1 cellular context compared by ENCODE assay signal in the genomic region with DNA sequence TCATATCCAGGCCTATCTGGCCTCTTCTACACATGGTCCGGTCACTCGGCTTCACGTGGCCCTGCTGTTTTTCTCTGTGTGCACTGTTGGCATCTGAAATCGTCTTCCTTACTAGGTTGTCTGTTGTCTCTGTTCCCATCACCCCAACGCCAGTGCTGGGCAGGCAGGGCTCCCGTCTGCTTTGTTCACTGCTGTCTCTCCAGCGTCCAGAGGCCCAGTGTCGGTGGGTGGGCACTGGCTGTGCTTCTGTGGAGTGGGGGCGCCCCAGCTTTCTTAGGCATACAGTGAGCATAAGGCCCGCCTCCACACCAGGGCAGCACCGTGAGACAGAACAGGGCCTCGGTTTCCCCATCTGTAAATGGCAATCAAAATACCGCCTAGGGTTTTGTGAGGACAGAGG.
TF ChIP-seq lines count a peak whose summit lies in the region.

No MANE protein-coding gene starts in this region.

TF ChIP-seq in GM23338, 12 proteins besides CTCF, POLR2A, EP300 and RAD21 (continued from another document):
- TF ChIP-seq CREB1 (CRISPR knock-in tag; IDR thresholded peaks at IDR 0.05; ENCODE audit: low read depth) (no peak), EZH2 (IDR thresholded peaks at IDR 0.05; ENCODE audit: low read depth, unreplicated experiment) (no peak), JUNB (IDR thresholded peaks at IDR 0.05; ENCODE audit: unreplicated experiment) (no peak), ZNF331 (CRISPR knock-in tag; IDR thresholded peaks at IDR 0.05; ENCODE audit: low read depth) (no peak), ZNF114 (CRISPR knock-in tag; IDR thresholded peaks at IDR 0.05) (no peak)
- TF ChIP-seq, protein P1, sequence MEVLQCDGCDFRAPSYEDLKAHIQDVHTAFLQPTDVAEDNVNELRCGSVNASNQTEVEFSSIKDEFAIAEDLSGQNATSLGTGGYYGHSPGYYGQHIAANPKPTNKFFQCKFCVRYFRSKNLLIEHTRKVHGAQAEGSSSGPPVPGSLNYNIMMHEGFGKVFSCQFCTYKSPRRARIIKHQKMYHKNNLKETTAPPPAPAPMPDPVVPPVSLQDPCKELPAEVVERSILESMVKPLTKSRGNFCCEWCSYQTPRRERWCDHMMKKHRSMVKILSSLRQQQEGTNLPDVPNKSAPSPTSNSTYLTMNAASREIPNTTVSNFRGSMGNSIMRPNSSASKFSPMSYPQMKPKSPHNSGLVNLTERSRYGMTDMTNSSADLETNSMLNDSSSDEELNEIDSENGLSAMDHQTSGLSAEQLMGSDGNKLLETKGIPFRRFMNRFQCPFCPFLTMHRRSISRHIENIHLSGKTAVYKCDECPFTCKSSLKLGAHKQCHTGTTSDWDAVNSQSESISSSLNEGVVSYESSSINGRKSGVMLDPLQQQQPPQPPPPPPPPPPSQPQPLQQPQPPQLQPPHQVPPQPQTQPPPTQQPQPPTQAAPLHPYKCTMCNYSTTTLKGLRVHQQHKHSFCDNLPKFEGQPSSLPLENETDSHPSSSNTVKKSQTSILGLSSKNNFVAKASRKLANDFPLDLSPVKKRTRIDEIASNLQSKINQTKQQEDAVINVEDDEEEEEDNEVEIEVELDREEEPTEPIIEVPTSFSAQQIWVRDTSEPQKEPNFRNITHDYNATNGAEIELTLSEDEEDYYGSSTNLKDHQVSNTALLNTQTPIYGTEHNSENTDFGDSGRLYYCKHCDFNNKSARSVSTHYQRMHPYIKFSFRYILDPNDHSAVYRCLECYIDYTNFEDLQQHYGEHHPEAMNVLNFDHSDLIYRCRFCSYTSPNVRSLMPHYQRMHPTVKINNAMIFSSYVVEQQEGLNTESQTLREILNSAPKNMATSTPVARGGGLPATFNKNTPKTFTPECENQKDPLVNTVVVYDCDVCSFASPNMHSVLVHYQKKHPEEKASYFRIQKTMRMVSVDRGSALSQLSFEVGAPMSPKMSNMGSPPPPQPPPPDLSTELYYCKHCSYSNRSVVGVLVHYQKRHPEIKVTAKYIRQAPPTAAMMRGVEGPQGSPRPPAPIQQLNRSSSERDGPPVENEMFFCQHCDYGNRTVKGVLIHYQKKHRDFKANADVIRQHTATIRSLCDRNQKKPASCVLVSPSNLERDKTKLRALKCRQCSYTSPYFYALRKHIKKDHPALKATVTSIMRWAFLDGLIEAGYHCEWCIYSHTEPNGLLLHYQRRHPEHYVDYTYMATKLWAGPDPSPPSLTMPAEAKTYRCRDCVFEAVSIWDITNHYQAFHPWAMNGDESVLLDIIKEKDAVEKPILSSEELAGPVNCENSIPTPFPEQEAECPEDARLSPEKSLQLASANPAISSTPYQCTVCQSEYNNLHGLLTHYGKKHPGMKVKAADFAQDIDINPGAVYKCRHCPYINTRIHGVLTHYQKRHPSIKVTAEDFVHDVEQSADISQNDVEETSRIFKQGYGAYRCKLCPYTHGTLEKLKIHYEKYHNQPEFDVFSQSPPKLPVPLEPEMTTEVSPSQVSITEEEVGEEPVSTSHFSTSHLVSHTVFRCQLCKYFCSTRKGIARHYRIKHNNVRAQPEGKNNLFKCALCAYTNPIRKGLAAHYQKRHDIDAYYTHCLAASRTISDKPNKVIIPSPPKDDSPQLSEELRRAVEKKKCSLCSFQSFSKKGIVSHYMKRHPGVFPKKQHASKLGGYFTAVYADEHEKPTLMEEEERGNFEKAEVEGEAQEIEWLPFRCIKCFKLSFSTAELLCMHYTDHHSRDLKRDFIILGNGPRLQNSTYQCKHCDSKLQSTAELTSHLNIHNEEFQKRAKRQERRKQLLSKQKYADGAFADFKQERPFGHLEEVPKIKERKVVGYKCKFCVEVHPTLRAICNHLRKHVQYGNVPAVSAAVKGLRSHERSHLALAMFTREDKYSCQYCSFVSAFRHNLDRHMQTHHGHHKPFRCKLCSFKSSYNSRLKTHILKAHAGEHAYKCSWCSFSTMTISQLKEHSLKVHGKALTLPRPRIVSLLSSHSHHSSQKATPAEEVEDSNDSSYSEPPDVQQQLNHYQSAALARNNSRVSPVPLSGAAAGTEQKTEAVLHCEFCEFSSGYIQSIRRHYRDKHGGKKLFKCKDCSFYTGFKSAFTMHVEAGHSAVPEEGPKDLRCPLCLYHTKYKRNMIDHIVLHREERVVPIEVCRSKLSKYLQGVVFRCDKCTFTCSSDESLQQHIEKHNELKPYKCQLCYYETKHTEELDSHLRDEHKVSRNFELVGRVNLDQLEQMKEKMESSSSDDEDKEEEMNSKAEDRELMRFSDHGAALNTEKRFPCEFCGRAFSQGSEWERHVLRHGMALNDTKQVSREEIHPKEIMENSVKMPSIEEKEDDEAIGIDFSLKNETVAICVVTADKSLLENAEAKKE (CRISPR knock-in tag; IDR thresholded peaks at IDR 0.05), result no peak
- TF ChIP-seq, protein P2, sequence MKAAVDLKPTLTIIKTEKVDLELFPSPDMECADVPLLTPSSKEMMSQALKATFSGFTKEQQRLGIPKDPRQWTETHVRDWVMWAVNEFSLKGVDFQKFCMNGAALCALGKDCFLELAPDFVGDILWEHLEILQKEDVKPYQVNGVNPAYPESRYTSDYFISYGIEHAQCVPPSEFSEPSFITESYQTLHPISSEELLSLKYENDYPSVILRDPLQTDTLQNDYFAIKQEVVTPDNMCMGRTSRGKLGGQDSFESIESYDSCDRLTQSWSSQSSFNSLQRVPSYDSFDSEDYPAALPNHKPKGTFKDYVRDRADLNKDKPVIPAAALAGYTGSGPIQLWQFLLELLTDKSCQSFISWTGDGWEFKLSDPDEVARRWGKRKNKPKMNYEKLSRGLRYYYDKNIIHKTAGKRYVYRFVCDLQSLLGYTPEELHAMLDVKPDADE (IDR thresholded peaks at IDR 0.05), result no peak
TF ChIP-seq in GM23338: peak in this region for 0.
